Comparison of ENCODE assay signal across 18 cellular contexts in the genomic region with DNA sequence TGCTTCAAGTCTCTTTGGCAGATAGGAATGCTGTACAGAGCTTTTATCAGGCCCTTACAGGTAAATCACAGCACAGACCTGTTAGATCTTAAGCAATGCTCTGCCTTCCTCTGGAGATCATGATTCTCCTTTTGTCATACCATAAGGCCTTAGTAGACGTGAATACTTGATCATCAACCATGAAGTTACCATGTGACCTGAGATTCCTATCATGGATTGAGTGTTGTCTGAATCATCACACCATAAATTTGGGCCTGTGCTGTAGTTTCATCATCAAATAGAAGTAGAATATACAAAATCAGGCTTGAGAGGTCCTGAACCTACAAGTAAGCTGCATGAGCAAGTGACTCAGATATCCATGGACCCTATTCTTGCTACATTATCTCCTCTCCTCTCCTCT.
DNase-seq lines count a peak whose midpoint lies in the region; ATAC-seq lines count a peak whose summit lies in the region.
"Had no signal": no experiment of that assay in that cellular context is flagged by ENCODE, and none has a peak within 500 bp of the region (broad histone marks: within the 10 kb centered on the region; RNA-seq: fewer than 3 reads in every experiment).

No MANE protein-coding gene starts in this region.

- ATAC-seq in GM18870 (IDR thresholded peaks at IDR 0.05; ENCODE audit: unreplicated experiment): no peak
- no peak for ATAC-seq in GM19395 (IDR thresholded peaks at IDR 0.05; ENCODE audit: unreplicated experiment)
- ATAC-seq: PC-3 had no signal

- no peak overlapping the region for H3K18ac ChIP-seq in mesenchymal stem cell (ENCODE audit: low read depth in 1 of 2, low read length in 2 of 2)

- WGBS in mesenchymal stem cell: no CpG with 5 or more reads among the region's 1 CpG

- no peak overlapping the region for H2AK5ac ChIP-seq in mesenchymal stem cell (ENCODE audit: low read length, severe bottlenecking)

- no peak overlapping the region for H3K14ac ChIP-seq in mesenchymal stem cell (ENCODE audit: low read length in 2 of 2)

- H3K23ac ChIP-seq in mesenchymal stem cell (ENCODE audit: low read length in 2 of 2): no peak overlapping the region

- H2BK5ac ChIP-seq in mesenchymal stem cell (ENCODE audit: low read depth, low read length, poor library complexity, severe bottlenecking): no peak overlapping the region

- no peaks in the 10 kb centered on the region for H3K79me1 ChIP-seq in mesenchymal stem cell (replicated peaks; ENCODE audit: low read length, poor library complexity, severe bottlenecking)

- H2BK15ac ChIP-seq in mesenchymal stem cell (ENCODE audit: low read depth, poor library complexity, severe bottlenecking): no peak overlapping the region

- H4K91ac ChIP-seq in mesenchymal stem cell (ENCODE audit: low read length): no peak overlapping the region

- no peak overlapping the region for H3K4me3 ChIP-seq in mesenchymal stem cell (ENCODE audit: insufficient read depth in 1 of 2, low read depth in 1 of 2, low read length in 2 of 2)
- H3K4me3 ChIP-seq: SJCRH30 had no signal

- peak; percentile 19 for DNase-seq in ELR (ENCODE audit: low read depth)
- peak; percentile 4 for DNase-seq in LHCN-M2 (ENCODE audit: low read depth)
- peak; percentile 44 for DNase-seq in epithelial cell of prostate (ENCODE audit: low read depth, low spot score)
- DNase-seq in mesenchymal stem cell: peak; percentile 74
- DNase-seq in COLO668 (lab: John Stamatoyannopoulos, UW; ENCODE audit: unreplicated experiment): no peak
- no peak for DNase-seq in activated naive CD4-positive, alpha-beta T cell (lab: John Stamatoyannopoulos, UW)
- DNase-seq: COR-L47, DMS153, KG1, NCI-H1436 treated with DMSO at 0.1 percent for 48 hours, NCI-H2029 treated with DMSO at 0.1 percent for 48 hours, NCI-H748 treated with DMSO at 0.1 percent for 48 hours, PC-3, SJCRH30, SW 1271 had no signal

- H3K9me3 ChIP-seq in mesenchymal stem cell (ENCODE audit: control insufficient read depth, low read length): peaks cover 12% of the 10 kb centered on the region
- H3K9me3 ChIP-seq: SJCRH30 had no signal

- H2BK12ac ChIP-seq in mesenchymal stem cell (ENCODE audit: low read length in 2 of 2): no peak overlapping the region

- no peak overlapping the region for H3K27ac ChIP-seq in epithelial cell of prostate
- H3K27ac ChIP-seq in mesenchymal stem cell (ENCODE audit: low read length, poor library complexity, severe bottlenecking): no peak overlapping the region
- H3K27ac ChIP-seq: C4-2B, SJCRH30 had no signal

- no peaks in the 10 kb centered on the region for H3K4me1 ChIP-seq in mesenchymal stem cell (ENCODE audit: control insufficient read depth, insufficient read depth, low read depth, low read length)
- H3K4me1 ChIP-seq: SJCRH30 had no signal

- no peak overlapping the region for H2AFZ ChIP-seq in mesenchymal stem cell (ENCODE audit: low read depth, low read length)

- no peak overlapping the region for H2BK120ac ChIP-seq in mesenchymal stem cell (ENCODE audit: low read depth, low read length)

- H3K4me2 ChIP-seq in mesenchymal stem cell (ENCODE audit: low read length, poor library complexity, severe bottlenecking): no peak overlapping the region

- no peak overlapping the region for H3K9ac ChIP-seq in mesenchymal stem cell (ENCODE audit: low read length)

- no peaks in the 10 kb centered on the region for H3K36me3 ChIP-seq in mesenchymal stem cell (ENCODE audit: control insufficient read depth in 1 of 2, insufficient read depth in 2 of 2, low read depth in 1 of 2, low read length in 2 of 2)
- H3K36me3 ChIP-seq: SJCRH30 had no signal

- H3K4ac ChIP-seq in mesenchymal stem cell (ENCODE audit: low read depth in 1 of 2, low read length in 2 of 2): no peak overlapping the region

- no peaks in the 10 kb centered on the region for H3K27me3 ChIP-seq in mesenchymal stem cell (ENCODE audit: control insufficient read depth in 1 of 2, insufficient read depth in 1 of 2, low read length in 2 of 2)
- H3K27me3 ChIP-seq: SJCRH30 had no signal

- no peak overlapping the region for H4K8ac ChIP-seq in mesenchymal stem cell (ENCODE audit: low read length)

Comparison
In these comparisons a context has a peak if more than half of its experiments do, and no peak if none do; other contexts are left out.
1. DNase-seq: peak in ELR (single experiment), LHCN-M2 (single experiment), epithelial cell of prostate (single experiment) and mesenchymal stem cell (single experiment); none in COLO668 (single experiment) and activated naive CD4-positive, alpha-beta T cell (0 of 4).